In the genomic region with DNA sequence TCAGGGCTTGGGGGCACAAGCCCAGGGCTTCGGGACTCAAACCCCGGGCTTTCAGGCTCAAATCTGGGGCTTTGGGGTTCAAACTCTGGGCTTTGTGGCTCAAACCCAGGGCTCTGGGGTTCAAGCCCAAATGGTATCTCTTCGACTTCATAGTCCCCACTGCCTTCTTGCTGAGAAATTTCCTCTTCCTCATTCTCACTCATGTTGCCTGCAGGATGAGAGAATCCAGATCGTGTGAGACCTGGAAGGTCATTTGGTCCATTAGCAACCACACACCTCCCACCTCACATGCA, we compare ENCODE assay signal across 1 cellular context.
TF ChIP-seq lines count a peak whose summit lies in the region.

No MANE protein-coding gene starts in this region.

TF ChIP-seq in HEK293, 187 proteins besides CTCF, POLR2A, EP300 and RAD21 (continued from another document):
- TF ChIP-seq, protein P1, sequence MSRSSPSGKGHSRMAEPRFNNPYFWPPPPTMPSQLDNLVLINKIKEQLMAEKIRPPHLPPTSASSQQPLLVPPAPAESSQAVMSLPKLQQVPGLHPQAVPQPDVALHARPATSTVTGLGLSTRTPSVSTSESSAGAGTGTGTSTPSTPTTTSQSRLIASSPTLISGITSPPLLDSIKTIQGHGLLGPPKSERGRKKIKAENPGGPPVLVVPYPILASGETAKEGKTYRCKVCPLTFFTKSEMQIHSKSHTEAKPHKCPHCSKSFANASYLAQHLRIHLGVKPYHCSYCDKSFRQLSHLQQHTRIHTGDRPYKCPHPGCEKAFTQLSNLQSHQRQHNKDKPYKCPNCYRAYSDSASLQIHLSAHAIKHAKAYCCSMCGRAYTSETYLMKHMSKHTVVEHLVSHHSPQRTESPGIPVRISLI (tag by site-specific recombination; IDR thresholded peaks at IDR 0.05): no peak
- TF ChIP-seq REPIN1 (tag by site-specific recombination; IDR thresholded peaks at IDR 0.05; ENCODE audit: low read depth) (no peak), ZNF529 (tag by site-specific recombination; IDR thresholded peaks at IDR 0.05; ENCODE audit: insufficient replicate concordance) (no peak), ZBTB48 (tag by site-specific recombination; IDR thresholded peaks at IDR 0.05) (no peak), ZNF19 (tag by site-specific recombination; IDR thresholded peaks at IDR 0.05; ENCODE audit: low read depth) (no peak)
- TF ChIP-seq, protein P2, sequence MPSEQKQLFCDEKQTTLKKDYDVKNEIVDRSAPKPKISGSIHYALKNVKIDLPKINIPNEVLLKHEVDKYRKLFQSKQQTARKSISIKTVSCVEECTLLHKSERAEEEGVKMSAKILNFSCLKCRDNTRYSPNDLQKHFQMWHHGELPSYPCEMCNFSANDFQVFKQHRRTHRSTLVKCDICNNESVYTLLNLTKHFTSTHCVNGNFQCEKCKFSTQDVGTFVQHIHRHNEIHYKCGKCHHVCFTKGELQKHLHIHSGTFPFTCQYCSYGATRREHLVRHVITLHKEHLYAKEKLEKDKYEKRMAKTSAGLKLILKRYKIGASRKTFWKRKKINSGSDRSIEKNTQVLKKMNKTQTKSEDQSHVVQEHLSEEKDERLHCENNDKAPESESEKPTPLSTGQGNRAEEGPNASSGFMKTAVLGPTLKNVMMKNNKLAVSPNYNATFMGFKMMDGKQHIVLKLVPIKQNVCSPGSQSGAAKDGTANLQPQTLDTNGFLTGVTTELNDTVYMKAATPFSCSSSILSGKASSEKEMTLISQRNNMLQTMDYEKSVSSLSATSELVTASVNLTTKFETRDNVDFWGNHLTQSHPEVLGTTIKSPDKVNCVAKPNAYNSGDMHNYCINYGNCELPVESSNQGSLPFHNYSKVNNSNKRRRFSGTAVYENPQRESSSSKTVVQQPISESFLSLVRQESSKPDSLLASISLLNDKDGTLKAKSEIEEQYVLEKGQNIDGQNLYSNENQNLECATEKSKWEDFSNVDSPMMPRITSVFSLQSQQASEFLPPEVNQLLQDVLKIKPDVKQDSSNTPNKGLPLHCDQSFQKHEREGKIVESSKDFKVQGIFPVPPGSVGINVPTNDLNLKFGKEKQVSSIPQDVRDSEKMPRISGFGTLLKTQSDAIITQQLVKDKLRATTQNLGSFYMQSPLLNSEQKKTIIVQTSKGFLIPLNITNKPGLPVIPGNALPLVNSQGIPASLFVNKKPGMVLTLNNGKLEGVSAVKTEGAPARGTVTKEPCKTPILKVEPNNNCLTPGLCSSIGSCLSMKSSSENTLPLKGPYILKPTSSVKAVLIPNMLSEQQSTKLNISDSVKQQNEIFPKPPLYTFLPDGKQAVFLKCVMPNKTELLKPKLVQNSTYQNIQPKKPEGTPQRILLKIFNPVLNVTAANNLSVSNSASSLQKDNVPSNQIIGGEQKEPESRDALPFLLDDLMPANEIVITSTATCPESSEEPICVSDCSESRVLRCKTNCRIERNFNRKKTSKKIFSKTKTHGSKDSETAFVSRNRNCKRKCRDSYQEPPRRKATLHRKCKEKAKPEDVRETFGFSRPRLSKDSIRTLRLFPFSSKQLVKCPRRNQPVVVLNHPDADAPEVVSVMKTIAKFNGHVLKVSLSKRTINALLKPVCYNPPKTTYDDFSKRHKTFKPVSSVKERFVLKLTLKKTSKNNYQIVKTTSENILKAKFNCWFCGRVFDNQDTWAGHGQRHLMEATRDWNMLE (tag by site-specific recombination; conservative IDR thresholded peaks at IDR 0.05; ENCODE audit: low read depth): no peak
